8 cellular contexts compared by ENCODE assay signal in genomic region chrX:1451676-1452496, GRCh38. TPM values are rescaled to one million over a fixed set of nuclear protein-coding genes. Genes with fewer than 3 reads are reported as not detected.
A peak's percentile ranks its signal among the peaks of the same experiment; 100 is the strongest.
DNase-seq lines count a peak whose midpoint lies in the region; ATAC-seq and TF ChIP-seq lines count a peak whose summit lies in the region.

No MANE protein-coding gene starts in this region.

- H3K27me3 Mint-ChIP-seq in activated CD4-positive, alpha-beta T cell treated with anti-CD3 and anti-CD28 coated beads, Interleukin-2, amount 10 ng/mL, durations not matched to agents 7 days and 5 days, result no peaks in the 10 kb centered on the region

- peak overlapping the region; percentile 73 for H3K9ac ChIP-seq in rectal smooth muscle tissue (ENCODE audit: low read length)

- no peaks in the 10 kb centered on the region for H3K9me3 ChIP-seq in gastroesophageal sphincter

- H3K27me3 ChIP-seq in gastroesophageal sphincter (no peaks in the 10 kb centered on the region), rectal smooth muscle tissue (ENCODE audit: control insufficient read depth, insufficient read depth, low read length) (no peaks in the 10 kb centered on the region)

- H3K4me1 Mint-ChIP-seq in activated CD4-positive, alpha-beta T cell treated with anti-CD3 and anti-CD28 coated beads, Interleukin-2, amount 10 ng/mL, durations not matched to agents 7 days and 5 days, result peaks cover 33% of the 10 kb centered on the region

- TF ChIP-seq POLR2A in gastroesophageal sphincter (IDR thresholded peaks at IDR 0.05), result no peak

- H3K4me3 ChIP-seq in GM12865 (ENCODE audit: low read depth, low read length) (peak overlapping the region; percentile 87), gastroesophageal sphincter (peak overlapping the region; percentile 75 to 79), rectal smooth muscle tissue (ENCODE audit: low read length) (peak overlapping the region; percentile 92)

- ATAC-seq in gastroesophageal sphincter (no peak), HG02938 (IDR thresholded peaks at IDR 0.05; ENCODE audit: unreplicated experiment) (no peak)

- peak overlapping the region; percentile 84 for H3K4me3 Mint-ChIP-seq in activated CD4-positive, alpha-beta T cell treated with anti-CD3 and anti-CD28 coated beads, Interleukin-2, amount 10 ng/mL, durations not matched to agents 7 days and 5 days

- peak overlapping the region; percentile 87 for H3K27ac Mint-ChIP-seq in activated CD4-positive, alpha-beta T cell treated with anti-CD3 and anti-CD28 coated beads, Interleukin-2, amount 10 ng/mL, durations not matched to agents 7 days and 5 days

- CTCF ChIA-PET in activated CD4-positive, alpha-beta T cell treated with anti-CD3 and anti-CD28 coated beads, Interleukin-2, amount 10 ng/mL, durations not matched to agents 7 days and 5 days (lab: Charles Lee), result no interaction called here

- DNase-seq in GM12865 (ENCODE audit: low read depth) (no peak), NK-92 (lab: John Stamatoyannopoulos, UW; ENCODE audit: unreplicated experiment) (no peak), NCI-H1105 (lab: John Stamatoyannopoulos, UW) (no peak)
- peak; percentile 18 for DNase-seq in activated CD4-positive, alpha-beta T cell treated with anti-CD3 and anti-CD28 coated beads, Interleukin-2, amount 10 ng/mL, durations not matched to agents 7 days and 5 days
- no peak for DNase-seq in stimulated activated CD4-positive, alpha-beta T cell treated with anti-CD3 and anti-CD28 coated beads, Interleukin-4, amount 100 ng/mL, for 1 hour

- 24 to 35% methylated on average over 15 to 18 of the region's 23 CpGs for whole genome bisulfite sequencing in gastroesophageal sphincter (ENCODE audit: low coverage in 1 of 2), 2 donors

- H3K9me3 Mint-ChIP-seq in activated CD4-positive, alpha-beta T cell treated with anti-CD3 and anti-CD28 coated beads, Interleukin-2, amount 10 ng/mL, durations not matched to agents 7 days and 5 days, result peaks cover 30% of the 10 kb centered on the region

- peaks cover 33% of the 10 kb centered on the region for H3K36me3 Mint-ChIP-seq in activated CD4-positive, alpha-beta T cell treated with anti-CD3 and anti-CD28 coated beads, Interleukin-2, amount 10 ng/mL, durations not matched to agents 7 days and 5 days (ENCODE audit: low read depth)

- no peak for TF ChIP-seq CTCF in GM12865 (IDR thresholded peaks at IDR 0.05; ENCODE audit: insufficient read depth, low read depth, low read length, missing control alignments)
- no peak for TF ChIP-seq CTCF in gastroesophageal sphincter (IDR thresholded peaks at IDR 0.05)

- POLR2A ChIA-PET in activated CD4-positive, alpha-beta T cell treated with anti-CD3 and anti-CD28 coated beads, Interleukin-2, amount 10 ng/mL, durations not matched to agents 7 days and 5 days (lab: Charles Lee), result no interaction called here

- peak overlapping the region in 3 of 4 donors; percentile 82 to 92 (median 89) for H3K27ac ChIP-seq in gastroesophageal sphincter
- peak overlapping the region; percentile 83 for H3K27ac ChIP-seq in rectal smooth muscle tissue (ENCODE audit: low read depth, low read length)

- peaks cover 0 to 35% (median 13%) of the 10 kb centered on the region in 3 donors for H3K4me1 ChIP-seq in gastroesophageal sphincter
- no peaks in the 10 kb centered on the region for H3K4me1 ChIP-seq in rectal smooth muscle tissue (ENCODE audit: control insufficient read depth, insufficient read depth, low read length)

- no peaks in the 10 kb centered on the region for H3K36me3 ChIP-seq in gastroesophageal sphincter
- peaks cover 2% of the 10 kb centered on the region for H3K36me3 ChIP-seq in rectal smooth muscle tissue (ENCODE audit: control insufficient read depth, insufficient read depth, low read length)

- TF ChIP-seq EP300 in gastroesophageal sphincter (IDR thresholded peaks at IDR 0.05), result no peak

RNA-seq across cellular contexts. Expression of gene ASMTL, which starts 0.8 kb away (rescaled TPM):
- 10 to 100 TPM; 30.7 to 33.9 TPM for total RNA-seq in activated CD4-positive, alpha-beta T cell treated with anti-CD3 and anti-CD28 coated beads, Interleukin-2, amount 10 ng/mL, durations not matched to agents 7 days and 5 days
- 10 to 100 TPM; 29.7 to 35.1 (median 32.5) TPM for total RNA-seq in gastroesophageal sphincter

RNA-seq across cellular contexts. Expression of gene SLC25A6, which starts 60.0 kb away (rescaled TPM):
- 100 to 1,000 TPM; 259 to 261 TPM for total RNA-seq in activated CD4-positive, alpha-beta T cell treated with anti-CD3 and anti-CD28 coated beads, Interleukin-2, amount 10 ng/mL, durations not matched to agents 7 days and 5 days
- total RNA-seq in gastroesophageal sphincter, result 100 to 1,000 TPM; 204 to 408 (median 268) TPM
